8 cellular contexts compared by ENCODE assay signal in genomic region chr5:62720036-62720441, GRCh38.
DNase-seq lines count a peak whose midpoint lies in the region; ATAC-seq and TF ChIP-seq lines count a peak whose summit lies in the region.

No MANE protein-coding gene starts in this region.

- no peak overlapping the region for H3K4me3 Mint-ChIP-seq in activated T-cell treated with anti-CD3 and anti-CD28 coated beads, Interleukin-2, amount 50 U/mL, for 24 hours

- peak; percentile 97 for ATAC-seq in HG03432 (IDR thresholded peaks at IDR 0.05; ENCODE audit: unreplicated experiment)

- H3K4me1 ChIP-seq in SJCRH30: peaks cover 6% of the 10 kb centered on the region; the same call in 1 of the 2 replicates

- DNase-seq in activated T-cell treated with anti-CD3 and anti-CD28 coated beads, Interleukin-2, amount 50 U/mL, for 24 hours: peak; percentile 29
- no peak for DNase-seq in activated T-cell treated with anti-CD3 and anti-CD28 coated beads, Interleukin-2, amount 50 U/mL, for 1 hour
- DNase-seq in GM20000 (ENCODE audit: low spot score) (peak; percentile 37), SJCRH30 (peak; percentile 31 to 40), iPS DF 4.7 (ENCODE audit: extremely low read depth, low spot score) (peak; percentile 22), hippocampal formation (lab: John Stamatoyannopoulos, UW) (no peak), NCI-H146 treated with DMSO at 0.1 percent for 48 hours (lab: John Stamatoyannopoulos, UW; ENCODE audit: unreplicated experiment) (no peak)

- no peaks in the 10 kb centered on the region for H3K9me3 Mint-ChIP-seq in activated T-cell treated with anti-CD3 and anti-CD28 coated beads, Interleukin-2, amount 50 U/mL, for 24 hours

- H3K27ac ChIP-seq in SJCRH30: no peak overlapping the region

- no peaks in the 10 kb centered on the region for H3K36me3 Mint-ChIP-seq in activated T-cell treated with anti-CD3 and anti-CD28 coated beads, Interleukin-2, amount 50 U/mL, for 24 hours (ENCODE audit: low read depth)

- no peaks in the 10 kb centered on the region for H3K36me3 ChIP-seq in SJCRH30

- H3K9me3 ChIP-seq in SJCRH30 (replicated peaks): no peaks in the 10 kb centered on the region; the same call in 1 of the 2 replicates

- peaks cover 1% of the 10 kb centered on the region for H3K4me1 Mint-ChIP-seq in activated T-cell treated with anti-CD3 and anti-CD28 coated beads, Interleukin-2, amount 50 U/mL, for 24 hours (ENCODE audit: low read depth)

- H3K27me3 Mint-ChIP-seq in activated T-cell treated with anti-CD3 and anti-CD28 coated beads, Interleukin-2, amount 50 U/mL, for 24 hours: peaks cover 12% of the 10 kb centered on the region

- H3K27ac Mint-ChIP-seq in activated T-cell treated with anti-CD3 and anti-CD28 coated beads, Interleukin-2, amount 50 U/mL, for 24 hours: no peak overlapping the region

- no peak overlapping the region for H3K4me3 ChIP-seq in SJCRH30

- TF ChIP-seq CTCF in GM20000 (IDR thresholded peaks at IDR 0.05; ENCODE audit: extremely low read depth, missing control alignments): no peak

- no peaks in the 10 kb centered on the region for H3K27me3 ChIP-seq in SJCRH30

Comparison
In these comparisons a context has a peak if more than half of its experiments do, and no peak if none do; other contexts are left out.
1. DNase-seq: peak in activated T-cell treated with anti-CD3 and anti-CD28 coated beads, Interleukin-2, amount 50 U/mL, for 24 hours (single experiment), GM20000 (single experiment), SJCRH30 (2 of 2) and iPS DF 4.7 (single experiment); none in activated T-cell treated with anti-CD3 and anti-CD28 coated beads, Interleukin-2, amount 50 U/mL, for 1 hour (single experiment), hippocampal formation (0 of 2) and NCI-H146 treated with DMSO at 0.1 percent for 48 hours (single experiment).